1 cellular context compared by ENCODE assay signal in the genomic region with DNA sequence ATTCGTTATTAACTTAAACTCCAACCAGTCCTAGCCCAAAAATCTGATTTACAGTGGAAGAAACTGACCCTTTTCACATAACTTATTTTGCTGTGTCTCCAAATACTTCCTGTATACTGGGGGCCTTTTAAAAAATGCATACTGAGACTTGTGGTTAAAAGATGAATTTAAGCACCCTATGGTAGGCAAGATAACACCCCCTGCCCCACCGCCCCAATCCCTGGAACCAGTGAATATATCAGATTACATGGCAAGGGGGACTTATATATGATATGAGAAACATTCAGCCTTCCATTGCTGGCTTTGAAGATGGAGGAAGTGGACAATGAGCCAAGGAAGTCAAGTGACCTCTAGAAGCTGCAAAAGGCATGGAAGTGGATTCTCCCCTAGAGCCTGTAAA.
TF ChIP-seq lines count a peak whose summit lies in the region.

No MANE protein-coding gene starts in this region.

TF ChIP-seq in K562, 482 proteins besides CTCF, POLR2A, EP300 and RAD21 (continues in another document):
- no peak for TF ChIP-seq NFRKB (IDR thresholded peaks at IDR 0.05; ENCODE audit: low read depth)
- peak; percentile 59 for TF ChIP-seq TCF3 (CRISPR knock-in tag; IDR thresholded peaks at IDR 0.05)
- TF ChIP-seq FOXK2 (conservative IDR thresholded peaks at IDR 0.05 in 1 of 2, IDR thresholded peaks at IDR 0.05 in 1 of 2; ENCODE audit: low read depth in 2 of 2), result no peak
- TF ChIP-seq NR4A1 (CRISPR knock-in tag; IDR thresholded peaks at IDR 0.05), result no peak
- TF ChIP-seq NR4A1 (tag; IDR thresholded peaks at IDR 0.05), result no peak
- no peak for TF ChIP-seq JUNB (CRISPR knock-in tag; conservative IDR thresholded peaks at IDR 0.05)
- no peak for TF ChIP-seq FOXJ2 (tag; IDR thresholded peaks at IDR 0.05)
- TF ChIP-seq POLR2AphosphoS5 (IDR thresholded peaks at IDR 0.05; ENCODE audit: control insufficient read depth, insufficient read depth, low read depth, low read length), result peak; percentile 37; the same call in 1 of the 2 replicates
- TF ChIP-seq ZNF444 (CRISPR knock-in tag; IDR thresholded peaks at IDR 0.05), result no peak
- TF ChIP-seq, protein P1, sequence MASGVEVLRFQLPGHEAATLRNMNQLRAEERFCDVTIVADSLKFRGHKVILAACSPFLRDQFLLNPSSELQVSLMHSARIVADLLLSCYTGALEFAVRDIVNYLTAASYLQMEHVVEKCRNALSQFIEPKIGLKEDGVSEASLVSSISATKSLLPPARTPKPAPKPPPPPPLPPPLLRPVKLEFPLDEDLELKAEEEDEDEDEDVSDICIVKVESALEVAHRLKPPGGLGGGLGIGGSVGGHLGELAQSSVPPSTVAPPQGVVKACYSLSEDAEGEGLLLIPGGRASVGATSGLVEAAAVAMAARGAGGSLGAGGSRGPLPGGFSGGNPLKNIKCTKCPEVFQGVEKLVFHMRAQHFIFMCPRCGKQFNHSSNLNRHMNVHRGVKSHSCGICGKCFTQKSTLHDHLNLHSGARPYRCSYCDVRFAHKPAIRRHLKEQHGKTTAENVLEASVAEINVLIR (CRISPR knock-in tag; IDR thresholded peaks at IDR 0.05), result no peak
- TF ChIP-seq ZNF347 (CRISPR knock-in tag; IDR thresholded peaks at IDR 0.05; ENCODE audit: low read depth), result no peak
- no peak for TF ChIP-seq CHCHD3 (CRISPR knock-in tag; IDR thresholded peaks at IDR 0.05)
- TF ChIP-seq SETDB1 (IDR thresholded peaks at IDR 0.05; ENCODE audit: low read length), result no peak
- no peak for TF ChIP-seq CEBPB (tag; IDR thresholded peaks at IDR 0.05)
- no peak for TF ChIP-seq KAT8 (IDR thresholded peaks at IDR 0.05; ENCODE audit: low read depth)
- TF ChIP-seq, protein P2, sequence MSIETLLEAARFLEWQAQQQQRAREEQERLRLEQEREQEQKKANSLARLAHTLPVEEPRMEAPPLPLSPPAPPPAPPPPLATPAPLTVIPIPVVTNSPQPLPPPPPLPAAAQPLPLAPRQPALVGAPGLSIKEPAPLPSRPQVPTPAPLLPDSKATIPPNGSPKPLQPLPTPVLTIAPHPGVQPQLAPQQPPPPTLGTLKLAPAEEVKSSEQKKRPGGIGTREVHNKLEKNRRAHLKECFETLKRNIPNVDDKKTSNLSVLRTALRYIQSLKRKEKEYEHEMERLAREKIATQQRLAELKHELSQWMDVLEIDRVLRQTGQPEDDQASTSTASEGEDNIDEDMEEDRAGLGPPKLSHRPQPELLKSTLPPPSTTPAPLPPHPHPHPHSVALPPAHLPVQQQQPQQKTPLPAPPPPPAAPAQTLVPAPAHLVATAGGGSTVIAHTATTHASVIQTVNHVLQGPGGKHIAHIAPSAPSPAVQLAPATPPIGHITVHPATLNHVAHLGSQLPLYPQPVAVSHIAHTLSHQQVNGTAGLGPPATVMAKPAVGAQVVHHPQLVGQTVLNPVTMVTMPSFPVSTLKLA (conservative IDR thresholded peaks at IDR 0.05), result no peak
- peak; percentile 71 for TF ChIP-seq ARID1B (IDR thresholded peaks at IDR 0.05)
- no peak for TF ChIP-seq NR2C2 (CRISPR knock-in tag; IDR thresholded peaks at IDR 0.05)
- no peak for TF ChIP-seq NR2C2 (tag; IDR thresholded peaks at IDR 0.05)
- TF ChIP-seq FIP1L1 (IDR thresholded peaks at IDR 0.05; ENCODE audit: low read depth, low read length, poor library complexity, severe bottlenecking), result no peak
- TF ChIP-seq, protein P3, sequence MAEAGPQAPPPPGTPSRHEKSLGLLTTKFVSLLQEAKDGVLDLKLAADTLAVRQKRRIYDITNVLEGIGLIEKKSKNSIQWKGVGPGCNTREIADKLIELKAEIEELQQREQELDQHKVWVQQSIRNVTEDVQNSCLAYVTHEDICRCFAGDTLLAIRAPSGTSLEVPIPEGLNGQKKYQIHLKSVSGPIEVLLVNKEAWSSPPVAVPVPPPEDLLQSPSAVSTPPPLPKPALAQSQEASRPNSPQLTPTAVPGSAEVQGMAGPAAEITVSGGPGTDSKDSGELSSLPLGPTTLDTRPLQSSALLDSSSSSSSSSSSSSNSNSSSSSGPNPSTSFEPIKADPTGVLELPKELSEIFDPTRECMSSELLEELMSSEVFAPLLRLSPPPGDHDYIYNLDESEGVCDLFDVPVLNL (CRISPR knock-in tag; IDR thresholded peaks at IDR 0.05; ENCODE audit: low read depth), result no peak
- TF ChIP-seq ARHGAP35 (IDR thresholded peaks at IDR 0.05; ENCODE audit: partially characterized antibody), result no peak
- no peak for TF ChIP-seq ZNF561 (CRISPR knock-in tag; conservative IDR thresholded peaks at IDR 0.05)
- TF ChIP-seq POLR3A (IDR thresholded peaks at IDR 0.05; ENCODE audit: borderline replicate concordance, extremely low read depth, insufficient read depth, insufficient read length), result no peak
- TF ChIP-seq HNRNPL (IDR thresholded peaks at IDR 0.05; ENCODE audit: low read depth, low read length), result no peak
- TF ChIP-seq, protein P4, sequence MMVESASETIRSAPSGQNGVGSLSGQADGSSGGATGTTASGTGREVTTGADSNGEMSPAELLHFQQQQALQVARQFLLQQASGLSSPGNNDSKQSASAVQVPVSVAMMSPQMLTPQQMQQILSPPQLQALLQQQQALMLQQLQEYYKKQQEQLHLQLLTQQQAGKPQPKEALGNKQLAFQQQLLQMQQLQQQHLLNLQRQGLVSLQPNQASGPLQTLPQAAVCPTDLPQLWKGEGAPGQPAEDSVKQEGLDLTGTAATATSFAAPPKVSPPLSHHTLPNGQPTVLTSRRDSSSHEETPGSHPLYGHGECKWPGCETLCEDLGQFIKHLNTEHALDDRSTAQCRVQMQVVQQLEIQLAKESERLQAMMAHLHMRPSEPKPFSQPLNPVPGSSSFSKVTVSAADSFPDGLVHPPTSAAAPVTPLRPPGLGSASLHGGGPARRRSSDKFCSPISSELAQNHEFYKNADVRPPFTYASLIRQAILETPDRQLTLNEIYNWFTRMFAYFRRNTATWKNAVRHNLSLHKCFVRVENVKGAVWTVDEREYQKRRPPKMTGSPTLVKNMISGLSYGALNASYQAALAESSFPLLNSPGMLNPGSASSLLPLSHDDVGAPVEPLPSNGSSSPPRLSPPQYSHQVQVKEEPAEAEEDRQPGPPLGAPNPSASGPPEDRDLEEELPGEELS (CRISPR knock-in tag; IDR thresholded peaks at IDR 0.05; ENCODE audit: borderline replicate concordance), result no peak
- TF ChIP-seq, protein P5, sequence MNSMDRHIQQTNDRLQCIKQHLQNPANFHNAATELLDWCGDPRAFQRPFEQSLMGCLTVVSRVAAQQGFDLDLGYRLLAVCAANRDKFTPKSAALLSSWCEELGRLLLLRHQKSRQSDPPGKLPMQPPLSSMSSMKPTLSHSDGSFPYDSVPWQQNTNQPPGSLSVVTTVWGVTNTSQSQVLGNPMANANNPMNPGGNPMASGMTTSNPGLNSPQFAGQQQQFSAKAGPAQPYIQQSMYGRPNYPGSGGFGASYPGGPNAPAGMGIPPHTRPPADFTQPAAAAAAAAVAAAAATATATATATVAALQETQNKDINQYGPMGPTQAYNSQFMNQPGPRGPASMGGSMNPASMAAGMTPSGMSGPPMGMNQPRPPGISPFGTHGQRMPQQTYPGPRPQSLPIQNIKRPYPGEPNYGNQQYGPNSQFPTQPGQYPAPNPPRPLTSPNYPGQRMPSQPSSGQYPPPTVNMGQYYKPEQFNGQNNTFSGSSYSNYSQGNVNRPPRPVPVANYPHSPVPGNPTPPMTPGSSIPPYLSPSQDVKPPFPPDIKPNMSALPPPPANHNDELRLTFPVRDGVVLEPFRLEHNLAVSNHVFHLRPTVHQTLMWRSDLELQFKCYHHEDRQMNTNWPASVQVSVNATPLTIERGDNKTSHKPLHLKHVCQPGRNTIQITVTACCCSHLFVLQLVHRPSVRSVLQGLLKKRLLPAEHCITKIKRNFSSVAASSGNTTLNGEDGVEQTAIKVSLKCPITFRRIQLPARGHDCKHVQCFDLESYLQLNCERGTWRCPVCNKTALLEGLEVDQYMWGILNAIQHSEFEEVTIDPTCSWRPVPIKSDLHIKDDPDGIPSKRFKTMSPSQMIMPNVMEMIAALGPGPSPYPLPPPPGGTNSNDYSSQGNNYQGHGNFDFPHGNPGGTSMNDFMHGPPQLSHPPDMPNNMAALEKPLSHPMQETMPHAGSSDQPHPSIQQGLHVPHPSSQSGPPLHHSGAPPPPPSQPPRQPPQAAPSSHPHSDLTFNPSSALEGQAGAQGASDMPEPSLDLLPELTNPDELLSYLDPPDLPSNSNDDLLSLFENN (IDR thresholded peaks at IDR 0.05; ENCODE audit: low read depth in 2 of 2, low read length in 2 of 2), result no peak
- TF ChIP-seq, protein P6, sequence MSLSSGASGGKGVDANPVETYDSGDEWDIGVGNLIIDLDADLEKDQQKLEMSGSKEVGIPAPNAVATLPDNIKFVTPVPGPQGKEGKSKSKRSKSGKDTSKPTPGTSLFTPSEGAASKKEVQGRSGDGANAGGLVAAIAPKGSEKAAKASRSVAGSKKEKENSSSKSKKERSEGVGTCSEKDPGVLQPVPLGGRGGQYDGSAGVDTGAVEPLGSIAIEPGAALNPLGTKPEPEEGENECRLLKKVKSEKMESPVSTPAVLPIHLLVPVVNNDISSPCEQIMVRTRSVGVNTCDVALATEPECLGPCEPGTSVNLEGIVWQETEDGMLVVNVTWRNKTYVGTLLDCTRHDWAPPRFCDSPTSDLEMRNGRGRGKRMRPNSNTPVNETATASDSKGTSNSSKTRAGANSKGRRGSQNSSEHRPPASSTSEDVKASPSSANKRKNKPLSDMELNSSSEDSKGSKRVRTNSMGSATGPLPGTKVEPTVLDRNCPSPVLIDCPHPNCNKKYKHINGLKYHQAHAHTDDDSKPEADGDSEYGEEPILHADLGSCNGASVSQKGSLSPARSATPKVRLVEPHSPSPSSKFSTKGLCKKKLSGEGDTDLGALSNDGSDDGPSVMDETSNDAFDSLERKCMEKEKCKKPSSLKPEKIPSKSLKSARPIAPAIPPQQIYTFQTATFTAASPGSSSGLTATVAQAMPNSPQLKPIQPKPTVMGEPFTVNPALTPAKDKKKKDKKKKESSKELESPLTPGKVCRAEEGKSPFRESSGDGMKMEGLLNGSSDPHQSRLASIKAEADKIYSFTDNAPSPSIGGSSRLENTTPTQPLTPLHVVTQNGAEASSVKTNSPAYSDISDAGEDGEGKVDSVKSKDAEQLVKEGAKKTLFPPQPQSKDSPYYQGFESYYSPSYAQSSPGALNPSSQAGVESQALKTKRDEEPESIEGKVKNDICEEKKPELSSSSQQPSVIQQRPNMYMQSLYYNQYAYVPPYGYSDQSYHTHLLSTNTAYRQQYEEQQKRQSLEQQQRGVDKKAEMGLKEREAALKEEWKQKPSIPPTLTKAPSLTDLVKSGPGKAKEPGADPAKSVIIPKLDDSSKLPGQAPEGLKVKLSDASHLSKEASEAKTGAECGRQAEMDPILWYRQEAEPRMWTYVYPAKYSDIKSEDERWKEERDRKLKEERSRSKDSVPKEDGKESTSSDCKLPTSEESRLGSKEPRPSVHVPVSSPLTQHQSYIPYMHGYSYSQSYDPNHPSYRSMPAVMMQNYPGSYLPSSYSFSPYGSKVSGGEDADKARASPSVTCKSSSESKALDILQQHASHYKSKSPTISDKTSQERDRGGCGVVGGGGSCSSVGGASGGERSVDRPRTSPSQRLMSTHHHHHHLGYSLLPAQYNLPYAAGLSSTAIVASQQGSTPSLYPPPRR (CRISPR knock-in tag; IDR thresholded peaks at IDR 0.05; ENCODE audit: borderline replicate concordance), result no peak
- peak; percentile 9; the same call in 1 of the 2 replicates for TF ChIP-seq LEF1 (IDR thresholded peaks at IDR 0.05)
- no peak for TF ChIP-seq ZNF274 (IDR thresholded peaks at IDR 0.05; ENCODE audit: borderline replicate concordance, low read depth, low read length)
- TF ChIP-seq RBBP5 (IDR thresholded peaks at IDR 0.05; ENCODE audit: borderline replicate concordance, insufficient read depth, low read length, poor library complexity, severe bottlenecking), result no peak
- TF ChIP-seq, protein P7, sequence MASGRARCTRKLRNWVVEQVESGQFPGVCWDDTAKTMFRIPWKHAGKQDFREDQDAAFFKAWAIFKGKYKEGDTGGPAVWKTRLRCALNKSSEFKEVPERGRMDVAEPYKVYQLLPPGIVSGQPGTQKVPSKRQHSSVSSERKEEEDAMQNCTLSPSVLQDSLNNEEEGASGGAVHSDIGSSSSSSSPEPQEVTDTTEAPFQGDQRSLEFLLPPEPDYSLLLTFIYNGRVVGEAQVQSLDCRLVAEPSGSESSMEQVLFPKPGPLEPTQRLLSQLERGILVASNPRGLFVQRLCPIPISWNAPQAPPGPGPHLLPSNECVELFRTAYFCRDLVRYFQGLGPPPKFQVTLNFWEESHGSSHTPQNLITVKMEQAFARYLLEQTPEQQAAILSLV (tag; IDR thresholded peaks at IDR 0.05), result no peak
- no peak for TF ChIP-seq RBFOX2 (IDR thresholded peaks at IDR 0.05; ENCODE audit: low read depth, low read length)
- no peak for TF ChIP-seq ZNF224 (CRISPR knock-in tag; IDR thresholded peaks at IDR 0.05)
- TF ChIP-seq, protein P8, sequence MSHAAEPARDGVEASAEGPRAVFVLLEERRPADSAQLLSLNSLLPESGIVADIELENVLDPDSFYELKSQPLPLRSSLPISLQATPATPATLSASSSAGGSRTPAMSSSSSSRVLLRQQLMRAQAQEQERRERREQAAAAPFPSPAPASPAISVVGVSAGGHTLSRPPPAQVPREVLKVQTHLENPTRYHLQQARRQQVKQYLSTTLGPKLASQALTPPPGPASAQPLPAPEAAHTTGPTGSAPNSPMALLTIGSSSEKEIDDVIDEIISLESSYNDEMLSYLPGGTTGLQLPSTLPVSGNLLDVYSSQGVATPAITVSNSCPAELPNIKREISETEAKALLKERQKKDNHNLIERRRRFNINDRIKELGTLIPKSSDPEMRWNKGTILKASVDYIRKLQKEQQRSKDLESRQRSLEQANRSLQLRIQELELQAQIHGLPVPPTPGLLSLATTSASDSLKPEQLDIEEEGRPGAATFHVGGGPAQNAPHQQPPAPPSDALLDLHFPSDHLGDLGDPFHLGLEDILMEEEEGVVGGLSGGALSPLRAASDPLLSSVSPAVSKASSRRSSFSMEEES (CRISPR knock-in tag; IDR thresholded peaks at IDR 0.05), result no peak
- no peak for TF ChIP-seq NUFIP1 (IDR thresholded peaks at IDR 0.05; ENCODE audit: partially characterized antibody)
- peak; percentile 15 to 19; a peak in 2 of 4 replicates for TF ChIP-seq KDM1A (IDR thresholded peaks at IDR 0.05)
- TF ChIP-seq SMARCB1 (IDR thresholded peaks at IDR 0.05; ENCODE audit: insufficient read length, low read depth), result no peak
- TF ChIP-seq, protein P9, sequence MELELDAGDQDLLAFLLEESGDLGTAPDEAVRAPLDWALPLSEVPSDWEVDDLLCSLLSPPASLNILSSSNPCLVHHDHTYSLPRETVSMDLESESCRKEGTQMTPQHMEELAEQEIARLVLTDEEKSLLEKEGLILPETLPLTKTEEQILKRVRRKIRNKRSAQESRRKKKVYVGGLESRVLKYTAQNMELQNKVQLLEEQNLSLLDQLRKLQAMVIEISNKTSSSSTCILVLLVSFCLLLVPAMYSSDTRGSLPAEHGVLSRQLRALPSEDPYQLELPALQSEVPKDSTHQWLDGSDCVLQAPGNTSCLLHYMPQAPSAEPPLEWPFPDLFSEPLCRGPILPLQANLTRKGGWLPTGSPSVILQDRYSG (tag; conservative IDR thresholded peaks at IDR 0.05; ENCODE audit: low read depth), result no peak
- no peak for TF ChIP-seq MYC (IDR thresholded peaks at IDR 0.05; ENCODE audit: low read depth, low read length)
- no peak for TF ChIP-seq MYC (CRISPR knock-in tag; IDR thresholded peaks at IDR 0.05; ENCODE audit: borderline replicate concordance, low read depth)
- no peak for TF ChIP-seq RBM39 (optimal IDR thresholded peaks at IDR 0.05; ENCODE audit: low read depth, low read length)
- TF ChIP-seq ZBTB7A (IDR thresholded peaks at IDR 0.05; ENCODE audit: borderline replicate concordance, control insufficient read depth, low read depth, low read length), result no peak
- no peak for TF ChIP-seq MIER1 (IDR thresholded peaks at IDR 0.05; ENCODE audit: low read depth)
- no peak for TF ChIP-seq RFX1 (IDR thresholded peaks at IDR 0.05)
- no peak for TF ChIP-seq XRCC3 (IDR thresholded peaks at IDR 0.05)
- TF ChIP-seq DACH1 (IDR thresholded peaks at IDR 0.05; ENCODE audit: partially characterized antibody), result no peak
